ENCODE assay signal across 9 cellular contexts in the genomic region with DNA sequence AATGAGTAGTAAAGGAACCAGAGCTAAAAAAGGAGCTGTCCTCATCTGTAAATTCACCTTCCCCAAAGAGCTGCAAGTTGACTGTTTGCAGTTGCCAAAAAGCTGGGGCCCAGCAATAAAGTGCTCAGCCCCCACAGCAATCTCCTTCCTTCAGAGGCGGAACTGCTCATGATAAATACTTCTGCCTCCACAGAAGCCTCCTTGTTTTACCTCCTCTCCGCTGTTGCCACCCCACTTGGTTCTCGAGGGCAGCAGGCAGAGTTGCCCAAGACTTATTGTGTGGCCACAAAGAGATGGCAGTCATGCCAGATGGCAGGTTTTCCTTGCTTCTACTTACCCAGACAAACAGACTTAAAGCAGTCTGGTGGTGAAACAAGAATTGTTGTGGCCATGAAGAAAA.
DNase-seq lines count a peak whose midpoint lies in the region; ATAC-seq and TF ChIP-seq lines count a peak whose summit lies in the region.
"Had no signal": no experiment of that assay in that cellular context is flagged by ENCODE, and none has a peak within 500 bp of the region (broad histone marks: within the 10 kb centered on the region; RNA-seq: fewer than 3 reads in every experiment).

No MANE protein-coding gene starts in this region.

- H3K4me1 Mint-ChIP-seq in activated CD8-positive, alpha-beta T cell treated with anti-CD3 and anti-CD28 coated beads, Interleukin-2, amount 10 ng/mL, durations not matched to agents 7 days and 5 days (ENCODE audit: low read depth) = peaks cover 46% of the 10 kb centered on the region

- CTCF ChIA-PET in activated CD8-positive, alpha-beta T cell treated with anti-CD3 and anti-CD28 coated beads, Interleukin-2, amount 10 ng/mL, durations not matched to agents 7 days and 5 days (lab: Charles Lee) = no interaction called here

- ATAC-seq in activated CD8-positive, alpha-beta T cell treated with anti-CD3 and anti-CD28 coated beads, Interleukin-2, amount 10 ng/mL, durations not matched to agents 7 days and 5 days = peak; percentile 67
- no peak for ATAC-seq in HG03045 (IDR thresholded peaks at IDR 0.05; ENCODE audit: unreplicated experiment)

- peak overlapping the region in 3 of 4 donors; percentile 5 to 29 (median 24) for H3K4me3 ChIP-seq in tibial nerve

- peak in 1 of 5 experiments; percentile 16 for TF ChIP-seq CTCF in tibial nerve (IDR thresholded peaks at IDR 0.05)

- no peaks in the 10 kb centered on the region for H3K36me3 Mint-ChIP-seq in activated CD8-positive, alpha-beta T cell treated with anti-CD3 and anti-CD28 coated beads, Interleukin-2, amount 10 ng/mL, durations not matched to agents 7 days and 5 days (ENCODE audit: low read depth)

- peak overlapping the region; percentile 80 for H3K4me3 Mint-ChIP-seq in activated CD8-positive, alpha-beta T cell treated with anti-CD3 and anti-CD28 coated beads, Interleukin-2, amount 10 ng/mL, durations not matched to agents 7 days and 5 days
- H3K4me3 Mint-ChIP-seq: memory B cell had no signal

- 26 to 33% methylated on average over 3 of the region's 3 CpGs for WGBS in tibial nerve, 2 donors

- no peaks in the 10 kb centered on the region for H3K9me3 ChIP-seq in tibial nerve

- no peaks in the 10 kb centered on the region for H3K9me3 Mint-ChIP-seq in activated CD8-positive, alpha-beta T cell treated with anti-CD3 and anti-CD28 coated beads, Interleukin-2, amount 10 ng/mL, durations not matched to agents 7 days and 5 days (ENCODE audit: insufficient read depth)
- H3K9me3 Mint-ChIP-seq: memory B cell had no signal

- H3K27me3 ChIP-seq in tibial nerve = no peaks in the 10 kb centered on the region

- H3K27me3 Mint-ChIP-seq in activated CD8-positive, alpha-beta T cell treated with anti-CD3 and anti-CD28 coated beads, Interleukin-2, amount 10 ng/mL, durations not matched to agents 7 days and 5 days (ENCODE audit: low read depth) = no peaks in the 10 kb centered on the region
- H3K27me3 Mint-ChIP-seq: memory B cell had no signal

- H3K27ac ChIP-seq in tibial nerve = peak overlapping the region in 3 of 4 donors; percentile 36 to 66 (median 55)

- H3K27ac Mint-ChIP-seq in activated CD8-positive, alpha-beta T cell treated with anti-CD3 and anti-CD28 coated beads, Interleukin-2, amount 10 ng/mL, durations not matched to agents 7 days and 5 days = peak overlapping the region; percentile 96
- H3K27ac Mint-ChIP-seq: memory B cell had no signal

- no peaks in the 10 kb centered on the region for H3K36me3 ChIP-seq in tibial nerve

- POLR2A ChIA-PET in activated CD8-positive, alpha-beta T cell treated with anti-CD3 and anti-CD28 coated beads, Interleukin-2, amount 10 ng/mL, durations not matched to agents 7 days and 5 days (lab: Charles Lee) = no interaction called here

- peak; percentile 9 for DNase-seq in activated naive CD4-positive, alpha-beta T cell treated with Interleukin-2 at 50 U/mL for 16 hours
- no peak for DNase-seq in activated naive CD4-positive, alpha-beta T cell treated with anti-CD3 and anti-CD28 coated beads, Interleukin-2, amount 50 U/mL, for 16 hours
- DNase-seq in activated CD8-positive, alpha-beta T cell treated with anti-CD3 and anti-CD28 coated beads, Interleukin-2, amount 10 ng/mL, durations not matched to agents 7 days and 5 days = peak; percentile 48
- DNase-seq in hypothalamus (lab: John Stamatoyannopoulos, UW) = peak in 32 of 51 donors; percentile 15 to 81 (median 55)
- no peak for DNase-seq in tibial nerve (ENCODE audit: low spot score in 2 of 2)
- no peak for DNase-seq in stimulated activated CD4-positive, alpha-beta T cell treated with anti-CD3 and anti-CD28 coated beads, Interleukin-4, amount 100 ng/mL, for 1 hour
- no peak for DNase-seq in GM19240 (ENCODE audit: insufficient read length, low spot score)

- TF ChIP-seq POLR2A in tibial nerve (IDR thresholded peaks at IDR 0.05) = no peak

- TF ChIP-seq EP300 in tibial nerve (IDR thresholded peaks at IDR 0.05) = peak in 1 of 2 donors; percentile 74

- H3K4me1 ChIP-seq in tibial nerve = peaks cover 0 to 48% (median 19%) of the 10 kb centered on the region in 4 donors

Comparison
In these comparisons a context has a peak if more than half of its experiments do, and no peak if none do; other contexts are left out.
1. DNase-seq: peak in activated naive CD4-positive, alpha-beta T cell treated with Interleukin-2 at 50 U/mL for 16 hours (single experiment), activated CD8-positive, alpha-beta T cell treated with anti-CD3 and anti-CD28 coated beads, Interleukin-2, amount 10 ng/mL, durations not matched to agents 7 days and 5 days (single experiment) and hypothalamus (32 of 51); none in activated naive CD4-positive, alpha-beta T cell treated with anti-CD3 and anti-CD28 coated beads, Interleukin-2, amount 50 U/mL, for 16 hours (single experiment), tibial nerve (0 of 2), stimulated activated CD4-positive, alpha-beta T cell treated with anti-CD3 and anti-CD28 coated beads, Interleukin-4, amount 100 ng/mL, for 1 hour (single experiment) and GM19240 (single experiment).